Comparison of ENCODE assay signal across 13 cellular contexts in genomic region chr2:241074901-241075540, GRCh38. TPM values are rescaled to one million over a fixed set of nuclear protein-coding genes. Genes with fewer than 3 reads are reported as not detected.
DNase-seq lines count a peak whose midpoint lies in the region; ATAC-seq and TF ChIP-seq lines count a peak whose summit lies in the region.
"Had no signal": no experiment of that assay in that cellular context is flagged by ENCODE, and none has a peak within 500 bp of the region (broad histone marks: within the 10 kb centered on the region; RNA-seq: fewer than 3 reads in every experiment).

No MANE protein-coding gene starts in this region.

- H3K36me3 Mint-ChIP-seq in CD8-positive, alpha-beta T cell = peaks cover 24% of the 10 kb centered on the region
- peaks cover 4% of the 10 kb centered on the region for H3K36me3 Mint-ChIP-seq in osteocyte (ENCODE audit: unreplicated experiment)

- no peaks in the 10 kb centered on the region for H3K27me3 ChIP-seq in CD8-positive, alpha-beta T cell (ENCODE audit: insufficient read depth, low read length)

- ATAC-seq in CD8-positive, alpha-beta T cell = no peak
- ATAC-seq in GM21786 (IDR thresholded peaks at IDR 0.05; ENCODE audit: unreplicated experiment) = no peak

- peak; percentile 40 for DNase-seq in activated CD8-positive, alpha-beta memory T cell treated with anti-CD3 and anti-CD28 coated beads for 24 hours
- DNase-seq in activated CD8-positive, alpha-beta memory T cell treated with anti-CD3 and anti-CD28 coated beads, Interleukin-2, amount 50 U/mL, for 4 hours = no peak
- DNase-seq in CD8-positive, alpha-beta T cell = peak in 1 of 7 experiments; percentile 42
- DNase-seq in osteocyte (ENCODE audit: extremely low spot score, unreplicated experiment) (peak; percentile 57), ureter (ENCODE audit: low spot score) (peak; percentile 13), SHP77 (lab: John Stamatoyannopoulos, UW) (no peak)
- DNase-seq: C1 segment of cervical spinal cord; Caco-2; CD4-positive, CD25-positive, alpha-beta regulatory T cell; GM23248 had no signal

- no peak for TF ChIP-seq CTCF in CD8-positive, alpha-beta T cell (IDR thresholded peaks at IDR 0.05)
- TF ChIP-seq CTCF in osteocyte (IDR thresholded peaks at IDR 0.05) = no peak

- H3K27ac Mint-ChIP-seq in CD8-positive, alpha-beta T cell = peak overlapping the region; percentile 10
- H3K27ac Mint-ChIP-seq in osteocyte (ENCODE audit: unreplicated experiment) = no peak overlapping the region

- CTCF ChIA-PET in CD8-positive, alpha-beta T cell (lab: Charles Lee) = no interaction called here

- H3K27ac ChIP-seq in CD8-positive, alpha-beta T cell (ENCODE audit: low read depth, low read length) = no peak overlapping the region
- H3K27ac ChIP-seq: GM23248 had no signal

- H3K4me1 ChIP-seq in CD8-positive, alpha-beta T cell (ENCODE audit: insufficient read depth, low read length) = peaks cover 3% of the 10 kb centered on the region
- H3K4me1 ChIP-seq: Caco-2, HAP-1 had no signal

- no peak overlapping the region for H3K4me3 Mint-ChIP-seq in CD8-positive, alpha-beta T cell
- no peak overlapping the region for H3K4me3 Mint-ChIP-seq in osteocyte (ENCODE audit: unreplicated experiment)
- H3K4me3 Mint-ChIP-seq: B cell; CD4-positive, CD25-positive, alpha-beta regulatory T cell had no signal

- H3K9me3 Mint-ChIP-seq in CD8-positive, alpha-beta T cell = no peaks in the 10 kb centered on the region
- no peaks in the 10 kb centered on the region for H3K9me3 Mint-ChIP-seq in osteocyte (ENCODE audit: unreplicated experiment)
- H3K9me3 Mint-ChIP-seq: CD4-positive, CD25-positive, alpha-beta regulatory T cell had no signal

- peaks cover 15% of the 10 kb centered on the region for H3K36me3 ChIP-seq in CD8-positive, alpha-beta T cell (ENCODE audit: insufficient read depth, low read length)
- H3K36me3 ChIP-seq: HAP-1 had no signal

- intact Hi-C loops in CD8-positive, alpha-beta T cell (cut with DNase I, micrococcal nuclease) = loop anchor here in 1 of 2 experiments (5.0 kb wide), 1 partner anchor 227 kb away; no protein-coding TSS in a partner anchor

- H3K4me1 Mint-ChIP-seq in CD8-positive, alpha-beta T cell (ENCODE audit: low read depth) = peaks cover 13% of the 10 kb centered on the region
- H3K4me1 Mint-ChIP-seq in osteocyte (ENCODE audit: unreplicated experiment) = no peaks in the 10 kb centered on the region

- no peaks in the 10 kb centered on the region for H3K27me3 Mint-ChIP-seq in CD8-positive, alpha-beta T cell (ENCODE audit: low read depth)
- peaks cover 7% of the 10 kb centered on the region for H3K27me3 Mint-ChIP-seq in osteocyte (ENCODE audit: unreplicated experiment)
- H3K27me3 Mint-ChIP-seq: B cell; CD4-positive, CD25-positive, alpha-beta regulatory T cell had no signal

- H3K4me3 ChIP-seq in CD8-positive, alpha-beta T cell (ENCODE audit: low read depth, low read length) = no peak overlapping the region
- H3K4me3 ChIP-seq: GM23248, HAP-1 had no signal

- POLR2A ChIA-PET in CD8-positive, alpha-beta T cell (lab: Charles Lee) = interaction anchor here (1.0 kb wide), 1 partner anchor 74 kb away, joined by 3 read pairs; the partner anchor contains the start of gene PASK

- no peaks in the 10 kb centered on the region for H3K9me3 ChIP-seq in CD8-positive, alpha-beta T cell (ENCODE audit: low read length)
- H3K9me3 ChIP-seq: Caco-2, HAP-1 had no signal

RNA-seq across cellular contexts. Expression of gene MTERF4, which starts 27.1 kb away (rescaled TPM):
- 100 to 1,000 TPM in 1 of 2 experiments, 10 to 100 TPM in 1; 100.0 to 102 TPM for total RNA-seq in CD8-positive, alpha-beta T cell
- total RNA-seq in osteocyte (32.4 and 36.8 TPM in 2 replicates), ureter (37.6 TPM)

Comparison
In these comparisons a context has a peak if more than half of its experiments do, and no peak if none do; other contexts are left out.
1. DNase-seq: peak in activated CD8-positive, alpha-beta memory T cell treated with anti-CD3 and anti-CD28 coated beads for 24 hours (single experiment), osteocyte (single experiment) and ureter (single experiment); none in activated CD8-positive, alpha-beta memory T cell treated with anti-CD3 and anti-CD28 coated beads, Interleukin-2, amount 50 U/mL, for 4 hours (single experiment) and SHP77 (0 of 2).